In the genomic region with DNA sequence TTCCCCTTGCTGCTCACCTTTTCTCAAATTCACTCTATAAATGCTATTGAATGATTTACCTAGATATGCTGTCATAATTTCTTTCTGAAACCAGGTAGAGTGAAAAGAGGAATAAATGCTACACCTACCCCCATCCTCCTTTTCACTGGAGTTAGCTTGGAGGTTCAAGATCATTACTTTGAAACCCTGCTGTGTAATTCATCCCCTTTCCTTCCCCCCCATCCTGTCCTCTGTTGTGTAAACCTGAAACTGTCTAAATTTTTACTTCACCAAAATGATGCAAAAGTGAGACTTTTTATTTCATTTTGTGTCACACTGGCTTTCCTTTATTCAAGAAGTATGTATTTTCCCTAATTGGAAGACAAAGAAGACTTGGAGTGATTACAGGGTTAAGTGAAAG, we compare ENCODE assay signal across 23 cellular contexts. TPM values are rescaled to one million over a fixed set of nuclear protein-coding genes. Genes with fewer than 3 reads are reported as not detected.
"Had no signal": no experiment of that assay in that cellular context is flagged by ENCODE, and none has a peak within 500 bp of the region (broad histone marks: within the 10 kb centered on the region; RNA-seq: fewer than 3 reads in every experiment).

No MANE protein-coding gene starts in this region.

- DNase-seq: activated CD4-positive, alpha-beta T cell treated with anti-CD3 and anti-CD28 coated beads, Interleukin-2, amount 50 U/mL, for 48 hours; activated gamma-delta T cell treated with Interleukin-2 at 50 U/mL for 16 hours; colonic mucosa; dorsolateral prefrontal cortex; effector memory CD8-positive, alpha-beta T cell; foreskin melanocyte; immature natural killer cell; lower lobe of right lung; naive thymus-derived CD4-positive, alpha-beta T cell; spleen; stimulated activated CD4-positive, alpha-beta T cell treated with anti-CD3 and anti-CD28 coated beads, Interleukin-4, amount 100 ng/mL, for 24 hours; T1000; trophoblast cell; uterus had no signal

- H3K36me3 Mint-ChIP-seq: activated naive CD4-positive, alpha-beta T cell treated with anti-CD3 and anti-CD28 coated beads, Interleukin-2, amount 50 U/mL, for 24 hours; immature natural killer cell; naive thymus-derived CD4-positive, alpha-beta T cell; WTC11 had no signal

- H3K9me3 ChIP-seq: breast epithelium, colonic mucosa, lower lobe of right lung, prostate gland, spleen, uterus had no signal

- H3K27me3 Mint-ChIP-seq: activated naive CD4-positive, alpha-beta T cell treated with anti-CD3 and anti-CD28 coated beads, Interleukin-2, amount 50 U/mL, for 24 hours; central memory CD8-positive, alpha-beta T cell; effector memory CD8-positive, alpha-beta T cell had no signal

- ATAC-seq: effector memory CD8-positive, alpha-beta T cell; esophagus mucosa; left lobe of liver; lower lobe of right lung; naive thymus-derived CD4-positive, alpha-beta T cell; WTC11 had no signal

- H3K27ac Mint-ChIP-seq: activated naive CD4-positive, alpha-beta T cell treated with anti-CD3 and anti-CD28 coated beads, Interleukin-2, amount 50 U/mL, for 24 hours; immature natural killer cell; WTC11 had no signal

- H3K36me3 ChIP-seq: breast epithelium, colonic mucosa, lower lobe of right lung, prostate gland, spleen, uterus had no signal

- H3K9me3 Mint-ChIP-seq: activated naive CD4-positive, alpha-beta T cell treated with anti-CD3 and anti-CD28 coated beads, Interleukin-2, amount 50 U/mL, for 24 hours; activated T-helper 1 cell treated with anti-CD3 and anti-CD28 coated beads, Interleukin-12 subunit alpha, Interleukin-12 subunit beta, Interleukin-2, Interleukin-4 antibody, amounts not matched to agents 30 ng/mL and 10 ng/mL and 1 ng/mL, durations not matched to agents 14 hours and 24 hours and 36 hours; central memory CD8-positive, alpha-beta T cell; effector memory CD8-positive, alpha-beta T cell; immature natural killer cell; WTC11 had no signal

- H3K27me3 ChIP-seq: colonic mucosa, spleen, uterus had no signal

- H3K4me3 Mint-ChIP-seq: activated naive CD4-positive, alpha-beta T cell treated with anti-CD3 and anti-CD28 coated beads, Interleukin-2, amount 50 U/mL, for 24 hours; activated T-helper 1 cell treated with anti-CD3 and anti-CD28 coated beads, Interleukin-12 subunit alpha, Interleukin-12 subunit beta, Interleukin-2, Interleukin-4 antibody, amounts not matched to agents 30 ng/mL and 10 ng/mL and 1 ng/mL, durations not matched to agents 14 hours and 24 hours and 36 hours; central memory CD8-positive, alpha-beta T cell; effector memory CD8-positive, alpha-beta T cell; immature natural killer cell; naive thymus-derived CD4-positive, alpha-beta T cell; WTC11 had no signal

- H3K4me3 ChIP-seq: breast epithelium, colonic mucosa, dorsolateral prefrontal cortex, lower lobe of right lung, prostate gland, spleen, uterus had no signal

RNA-seq across cellular contexts. Expression of a gene that starts 5.4 kb away (rescaled TPM):
- total RNA-seq: esophagus mucosa, left lobe of liver, mesenteric fat pad had no signal
